28 cellular contexts compared by ENCODE assay signal in the genomic region with DNA sequence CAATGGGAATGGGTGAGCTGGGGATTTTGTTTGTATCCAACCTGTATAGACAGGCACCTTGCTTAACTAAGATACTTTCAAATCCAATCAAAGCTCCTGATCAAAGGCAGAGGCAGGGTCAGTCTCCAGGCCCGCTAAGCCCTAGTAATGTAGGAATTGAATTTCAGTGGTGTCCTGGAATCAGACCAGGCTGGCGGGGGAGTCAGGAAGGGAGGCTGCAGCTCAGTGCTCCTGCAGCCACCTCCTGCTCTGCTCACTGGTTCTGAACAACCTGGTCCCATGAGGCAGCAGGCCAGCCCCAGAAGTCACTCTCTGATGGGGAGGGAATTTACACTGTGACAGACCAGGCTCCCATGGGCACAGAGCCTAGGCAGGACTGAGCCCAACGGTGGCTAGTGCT. TPM values are rescaled to one million over a fixed set of nuclear protein-coding genes. Genes with fewer than 3 reads are reported as not detected.
"Had no signal": no experiment of that assay in that cellular context is flagged by ENCODE, and none has a peak within 500 bp of the region (broad histone marks: within the 10 kb centered on the region; RNA-seq: fewer than 3 reads in every experiment).

No MANE protein-coding gene starts in this region.

- H3K36me3 ChIP-seq: ascending aorta, cardiac muscle cell, gastroesophageal sphincter, tibial artery, upper lobe of right lung had no signal

- ATAC-seq: effector memory CD8-positive, alpha-beta T cell; gastroesophageal sphincter; left colon; naive thymus-derived CD8-positive, alpha-beta T cell; sciatic nerve; upper lobe of right lung; WTC11 had no signal

- H3K9me3 ChIP-seq: ascending aorta, gastroesophageal sphincter, tibial artery, upper lobe of right lung had no signal

- H3K27ac ChIP-seq: ascending aorta, cardiac muscle cell, coronary artery, gastroesophageal sphincter, skin epidermis, tibial artery, upper lobe of right lung had no signal

- H3K4me1 ChIP-seq: ascending aorta, tibial artery had no signal

- H3K27me3 ChIP-seq: ascending aorta, gastroesophageal sphincter, tibial artery, upper lobe of right lung had no signal

- DNase-seq: activated CD4-positive, alpha-beta memory T cell treated with anti-CD3 and anti-CD28 coated beads, Interleukin-2, amount 10 ng/mL, durations not matched to agents 7 days and 5 days; activated CD4-positive, alpha-beta T cell treated with anti-CD3 and anti-CD28 coated beads for 1 hour; activated CD4-positive, alpha-beta T cell treated with anti-CD3 and anti-CD28 coated beads, Interleukin-2, amount 10 ng/mL, durations not matched to agents 7 days and 5 days; activated CD8-positive, alpha-beta memory T cell treated with anti-CD3 and anti-CD28 coated beads, Interleukin-2, amount 50 U/mL, for 48 hours; activated gamma-delta T cell; activated naive CD4-positive, alpha-beta T cell treated with anti-CD3 and anti-CD28 coated beads, Interleukin-2, amount 10 ng/mL, durations not matched to agents 7 days and 5 days; activated naive CD8-positive, alpha-beta T cell treated with anti-CD3 and anti-CD28 coated beads, Interleukin-2, amount 10 ng/mL, durations not matched to agents 7 days and 5 days; activated T-cell treated with anti-CD3 and anti-CD28 coated beads, Interleukin-2, amount 50 U/mL, for 24 hours; effector memory CD8-positive, alpha-beta T cell; erythroblast; hippocampal formation; left colon; mesenchymal stem cell; naive thymus-derived CD8-positive, alpha-beta T cell; stimulated activated CD4-positive, alpha-beta T cell treated with anti-CD3 and anti-CD28 coated beads, Interleukin-12 subunit alpha, Interleukin-12 subunit beta, amount 100 ng/mL, for 4 hours; stimulated activated CD4-positive, alpha-beta T cell treated with anti-CD3 and anti-CD28 coated beads, Interleukin-4, amount 100 ng/mL, for 1 hour; T-helper 2 cell; tibial artery; upper lobe of right lung had no signal

- H3K4me3 Mint-ChIP-seq: activated CD4-positive, alpha-beta memory T cell treated with anti-CD3 and anti-CD28 coated beads, Interleukin-2, amount 10 ng/mL, durations not matched to agents 7 days and 5 days; activated CD4-positive, alpha-beta T cell treated with anti-CD3 and anti-CD28 coated beads, Interleukin-2, amount 10 ng/mL, durations not matched to agents 7 days and 5 days; activated naive CD4-positive, alpha-beta T cell treated with anti-CD3 and anti-CD28 coated beads, Interleukin-2, amount 10 ng/mL, durations not matched to agents 7 days and 5 days; activated naive CD8-positive, alpha-beta T cell treated with anti-CD3 and anti-CD28 coated beads, Interleukin-2, amount 10 ng/mL, durations not matched to agents 7 days and 5 days; activated T-cell treated with anti-CD3 and anti-CD28 coated beads, Interleukin-2, amount 50 U/mL, for 24 hours; brain; effector memory CD8-positive, alpha-beta T cell; naive thymus-derived CD8-positive, alpha-beta T cell; stimulated activated naive CD8-positive, alpha-beta T cell treated with anti-CD3 and anti-CD28 coated beads, Interleukin-15, Interleukin-2, amounts not matched to agents 100 ng/mL and 50 ng/mL, for 24 hours; WTC11 had no signal

- H3K9me3 Mint-ChIP-seq: activated CD4-positive, alpha-beta memory T cell treated with anti-CD3 and anti-CD28 coated beads, Interleukin-2, amount 10 ng/mL, durations not matched to agents 7 days and 5 days; activated CD4-positive, alpha-beta T cell treated with anti-CD3 and anti-CD28 coated beads, Interleukin-2, amount 10 ng/mL, durations not matched to agents 7 days and 5 days; activated naive CD4-positive, alpha-beta T cell treated with anti-CD3 and anti-CD28 coated beads, Interleukin-2, amount 10 ng/mL, durations not matched to agents 7 days and 5 days; activated naive CD8-positive, alpha-beta T cell treated with anti-CD3 and anti-CD28 coated beads, Interleukin-2, amount 10 ng/mL, durations not matched to agents 7 days and 5 days; activated T-cell treated with anti-CD3 and anti-CD28 coated beads, Interleukin-2, amount 50 U/mL, for 24 hours; brain; effector memory CD8-positive, alpha-beta T cell; naive thymus-derived CD8-positive, alpha-beta T cell; stimulated activated naive CD8-positive, alpha-beta T cell treated with anti-CD3 and anti-CD28 coated beads, Interleukin-15, Interleukin-2, amounts not matched to agents 100 ng/mL and 50 ng/mL, for 24 hours; WTC11 had no signal

- H3K27ac Mint-ChIP-seq: activated CD4-positive, alpha-beta memory T cell treated with anti-CD3 and anti-CD28 coated beads, Interleukin-2, amount 10 ng/mL, durations not matched to agents 7 days and 5 days; activated CD4-positive, alpha-beta T cell treated with anti-CD3 and anti-CD28 coated beads, Interleukin-2, amount 10 ng/mL, durations not matched to agents 7 days and 5 days; activated naive CD4-positive, alpha-beta T cell treated with anti-CD3 and anti-CD28 coated beads, Interleukin-2, amount 10 ng/mL, durations not matched to agents 7 days and 5 days; activated naive CD8-positive, alpha-beta T cell treated with anti-CD3 and anti-CD28 coated beads, Interleukin-2, amount 10 ng/mL, durations not matched to agents 7 days and 5 days; activated T-cell treated with anti-CD3 and anti-CD28 coated beads, Interleukin-2, amount 50 U/mL, for 24 hours; effector memory CD8-positive, alpha-beta T cell; naive thymus-derived CD8-positive, alpha-beta T cell; stimulated activated naive CD8-positive, alpha-beta T cell treated with anti-CD3 and anti-CD28 coated beads, Interleukin-15, Interleukin-2, amounts not matched to agents 100 ng/mL and 50 ng/mL, for 24 hours; WTC11 had no signal

- H3K4me1 Mint-ChIP-seq: activated CD4-positive, alpha-beta memory T cell treated with anti-CD3 and anti-CD28 coated beads, Interleukin-2, amount 10 ng/mL, durations not matched to agents 7 days and 5 days; activated CD4-positive, alpha-beta T cell treated with anti-CD3 and anti-CD28 coated beads, Interleukin-2, amount 10 ng/mL, durations not matched to agents 7 days and 5 days; activated naive CD4-positive, alpha-beta T cell treated with anti-CD3 and anti-CD28 coated beads, Interleukin-2, amount 10 ng/mL, durations not matched to agents 7 days and 5 days; activated naive CD8-positive, alpha-beta T cell treated with anti-CD3 and anti-CD28 coated beads, Interleukin-2, amount 10 ng/mL, durations not matched to agents 7 days and 5 days; naive thymus-derived CD8-positive, alpha-beta T cell had no signal

- H3K4me3 ChIP-seq: ascending aorta, cardiac muscle cell, coronary artery, gastroesophageal sphincter, skin epidermis, tibial artery, upper lobe of right lung had no signal

- H3K36me3 Mint-ChIP-seq: activated naive CD4-positive, alpha-beta T cell treated with anti-CD3 and anti-CD28 coated beads, Interleukin-2, amount 10 ng/mL, durations not matched to agents 7 days and 5 days; activated naive CD8-positive, alpha-beta T cell treated with anti-CD3 and anti-CD28 coated beads, Interleukin-2, amount 10 ng/mL, durations not matched to agents 7 days and 5 days; brain; naive thymus-derived CD8-positive, alpha-beta T cell; WTC11 had no signal

RNA-seq across cellular contexts. Expression of gene GALNT18, which starts 38.5 kb away (rescaled TPM):
- total RNA-seq: naive thymus-derived CD8-positive, alpha-beta T cell had no signal
- polyA plus RNA-seq: naive thymus-derived CD8-positive, alpha-beta T cell had no signal
